ENCODE assay signal across 1 cellular context in the genomic region with DNA sequence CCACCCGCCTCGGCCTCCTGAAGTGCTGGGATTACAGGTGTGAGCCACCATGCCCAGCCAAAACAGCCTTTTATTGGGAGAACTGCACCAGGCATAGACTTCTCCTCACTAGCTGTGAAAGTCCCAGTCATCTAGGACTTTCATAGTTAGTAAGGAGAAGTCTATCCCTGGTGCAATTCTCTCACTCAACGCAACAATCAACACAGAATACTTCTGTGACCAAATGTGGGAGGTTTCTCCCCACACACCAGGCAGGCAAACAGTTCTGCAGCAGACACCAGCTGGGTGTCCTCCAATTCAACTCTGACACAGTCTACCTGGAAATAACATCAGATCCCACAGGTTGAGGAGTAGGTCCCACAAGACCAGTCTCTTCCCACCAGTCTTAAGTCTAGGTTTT.
TF ChIP-seq lines count a peak whose summit lies in the region.

No MANE protein-coding gene starts in this region.

TF ChIP-seq in K562, 482 proteins besides CTCF, POLR2A, EP300 and RAD21:
- TF ChIP-seq EZH2 (IDR thresholded peaks at IDR 0.05; ENCODE audit: borderline replicate concordance, low read depth, low read length) (no peak), STAG1 (CRISPR knock-in tag; IDR thresholded peaks at IDR 0.05; ENCODE audit: borderline replicate concordance) (no peak), ZNF354B (CRISPR knock-in tag; IDR thresholded peaks at IDR 0.05) (no peak), SETDB1 (IDR thresholded peaks at IDR 0.05; ENCODE audit: low read length) (no peak)
- TF ChIP-seq, protein P1, sequence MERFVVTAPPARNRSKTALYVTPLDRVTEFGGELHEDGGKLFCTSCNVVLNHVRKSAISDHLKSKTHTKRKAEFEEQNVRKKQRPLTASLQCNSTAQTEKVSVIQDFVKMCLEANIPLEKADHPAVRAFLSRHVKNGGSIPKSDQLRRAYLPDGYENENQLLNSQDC (CRISPR knock-in tag; IDR thresholded peaks at IDR 0.05): no peak
